13 cellular contexts compared by ENCODE assay signal in genomic region chr2:144528108-144528507, GRCh38. TPM values are rescaled to one million over a fixed set of nuclear protein-coding genes. Genes with fewer than 3 reads are reported as not detected.
DNase-seq lines count a peak whose midpoint lies in the region; ATAC-seq and TF ChIP-seq lines count a peak whose summit lies in the region.
"Had no signal": no experiment of that assay in that cellular context is flagged by ENCODE, and none has a peak within 500 bp of the region (broad histone marks: within the 10 kb centered on the region; RNA-seq: fewer than 3 reads in every experiment).

No MANE protein-coding gene starts in this region.

- H3K9ac ChIP-seq in subcutaneous abdominal adipose tissue (ENCODE audit: low read length in 5 of 5), result no peak overlapping the region

- no peak overlapping the region for H3K4me3 ChIP-seq in subcutaneous abdominal adipose tissue (ENCODE audit: low read depth in 1 of 5, low read length in 5 of 5)
- H3K4me3 ChIP-seq in tibial nerve, result no peak overlapping the region
- H3K4me3 ChIP-seq: HAP-1 had no signal

- no peak overlapping the region for H3K27ac Mint-ChIP-seq in T-helper 17 cell
- H3K27ac Mint-ChIP-seq: CD8-positive, alpha-beta memory T cell had no signal

- 59 to 69% methylated on average over 2 of the region's 2 CpGs for WGBS in tibial nerve, 2 donors

- peaks cover 0 to 49% (median 46%) of the 10 kb centered on the region in 5 donors for H3K4me1 ChIP-seq in subcutaneous abdominal adipose tissue (ENCODE audit: control insufficient read depth in 5 of 5, insufficient read depth in 5 of 5, low read length in 5 of 5)
- peaks cover 0 to 56% (median 8%) of the 10 kb centered on the region in 4 donors for H3K4me1 ChIP-seq in tibial nerve
- H3K4me1 ChIP-seq: Caco-2 had no signal

- H3K27me3 ChIP-seq in subcutaneous abdominal adipose tissue (ENCODE audit: control insufficient read depth in 5 of 5, insufficient read depth in 4 of 5, low read length in 5 of 5) (no peaks in the 10 kb centered on the region), tibial nerve (no peaks in the 10 kb centered on the region)

- H3K27ac ChIP-seq in subcutaneous abdominal adipose tissue (ENCODE audit: low read depth, low read length), result peak overlapping the region; percentile 93
- peak overlapping the region; percentile 51 to 100 (median 98) for H3K27ac ChIP-seq in tibial nerve
- H3K27ac ChIP-seq: 22Rv1 had no signal

- ATAC-seq in Right ventricle myocardium inferior (no peak), left cardiac atrium (no peak), T-helper 17 cell (no peak)

- no peak for TF ChIP-seq POLR2A in tibial nerve (IDR thresholded peaks at IDR 0.05)

- DNase-seq in Right ventricle myocardium inferior (ENCODE audit: missing footprints), result peak; percentile 65
- DNase-seq in left cardiac atrium, result no peak
- DNase-seq in medulla oblongata (ENCODE audit: extremely low spot score), result peak; percentile 9
- DNase-seq in tibial nerve (ENCODE audit: low spot score in 2 of 2), result no peak
- no peak for DNase-seq in NCI-H345 treated with DMSO at 0.1 percent for 48 hours (lab: John Stamatoyannopoulos, UW; ENCODE audit: unreplicated experiment)
- DNase-seq in DMS 273 treated with DMSO at 0.1 percent for 48 hours (lab: John Stamatoyannopoulos, UW), result no peak
- no peak for DNase-seq in T-helper 17 cell
- DNase-seq: Caco-2; CD8-positive, alpha-beta memory T cell had no signal

- no peak overlapping the region for H3K4me3 Mint-ChIP-seq in T-helper 17 cell

- intact Hi-C loops in Right ventricle myocardium inferior (cut with DNase I), result loop anchor here (10.0 kb wide), 2 partner anchors 177 to 667 kb away; no protein-coding TSS in a partner anchor
- intact Hi-C loops in left cardiac atrium (cut with DNase I), result loop anchor here in 1 of 2 donors (10.0 kb wide), 1 partner anchor 357 kb away; no protein-coding TSS in a partner anchor

- TF ChIP-seq CTCF in tibial nerve (IDR thresholded peaks at IDR 0.05), result no peak

- TF ChIP-seq EP300 in tibial nerve (IDR thresholded peaks at IDR 0.05), result no peak

- H3K36me3 ChIP-seq in subcutaneous abdominal adipose tissue (ENCODE audit: control insufficient read depth in 5 of 5, insufficient read depth in 5 of 5, low read length in 5 of 5) (no peaks in the 10 kb centered on the region), tibial nerve (no peaks in the 10 kb centered on the region)
- H3K36me3 ChIP-seq: HAP-1 had no signal

- H3K4me1 Mint-ChIP-seq in T-helper 17 cell, result peaks cover 9% of the 10 kb centered on the region

- peaks cover 3% of the 10 kb centered on the region for H3K36me3 Mint-ChIP-seq in T-helper 17 cell (ENCODE audit: low read depth)
- H3K36me3 Mint-ChIP-seq: CD8-positive, alpha-beta memory T cell had no signal

- H3K9me3 ChIP-seq in subcutaneous abdominal adipose tissue (ENCODE audit: control insufficient read depth in 5 of 5, low read length in 5 of 5) (no peaks in the 10 kb centered on the region), tibial nerve (no peaks in the 10 kb centered on the region), T-helper 17 cell (ENCODE audit: control insufficient read depth, low read length, poor library complexity, severe bottlenecking) (no peaks in the 10 kb centered on the region)
- H3K9me3 ChIP-seq: Caco-2, HAP-1 had no signal

- H3K27me3 Mint-ChIP-seq in T-helper 17 cell, result peaks cover 76% of the 10 kb centered on the region

RNA-seq across cellular contexts. Expression of gene ZEB2, which starts 8.2 kb away (rescaled TPM):
- total RNA-seq in Right ventricle myocardium inferior (89.0 TPM), left cardiac atrium (100 to 1,000 TPM; 118 to 131 TPM), tibial nerve (100 to 1,000 TPM; 148 to 290 (median 218) TPM), T-helper 17 cell (10 to 100 TPM; 49.5 to 61.1 TPM)
- total RNA-seq: Caco-2, H1 had no signal

Comparison
In these comparisons a context has a peak if more than half of its experiments do, and no peak if none do; other contexts are left out.
1. DNase-seq: peak in Right ventricle myocardium inferior (single experiment) and medulla oblongata (single experiment); none in left cardiac atrium (single experiment), tibial nerve (0 of 2), NCI-H345 treated with DMSO at 0.1 percent for 48 hours (single experiment), DMS 273 treated with DMSO at 0.1 percent for 48 hours (single experiment) and T-helper 17 cell (0 of 3).